ENCODE assay signal across 10 cellular contexts in genomic region chr7:32802305-32802910, GRCh38.
"Had no signal": no experiment of that assay in that cellular context is flagged by ENCODE, and none has a peak within 500 bp of the region (broad histone marks: within the 10 kb centered on the region; RNA-seq: fewer than 3 reads in every experiment).

No MANE protein-coding gene starts in this region.

- H2AFZ ChIP-seq: GM23338 had no signal

- ATAC-seq: GM23338, HepG2 had no signal

- H3K4me3 Mint-ChIP-seq: GM23338, H9, HFFc6 had no signal

- H3K27me3 Mint-ChIP-seq: IgD-negative memory B cell had no signal

- H3K27ac ChIP-seq: HL-60 had no signal

- FAIRE-seq: H1, H54, HepG2 had no signal

- H3K4me3 ChIP-seq: GM23338 had no signal

- DNase-seq: H9, HCEC 1CT, HFFc6, KG1 had no signal

- H3K4me2 ChIP-seq: GM23338 had no signal

- H3K4me1 Mint-ChIP-seq: GM23338, H9 had no signal

- H3K27ac Mint-ChIP-seq: GM23338, H9, HFFc6, IgD-negative memory B cell had no signal
